ENCODE assay signal across 21 cellular contexts in the genomic region with DNA sequence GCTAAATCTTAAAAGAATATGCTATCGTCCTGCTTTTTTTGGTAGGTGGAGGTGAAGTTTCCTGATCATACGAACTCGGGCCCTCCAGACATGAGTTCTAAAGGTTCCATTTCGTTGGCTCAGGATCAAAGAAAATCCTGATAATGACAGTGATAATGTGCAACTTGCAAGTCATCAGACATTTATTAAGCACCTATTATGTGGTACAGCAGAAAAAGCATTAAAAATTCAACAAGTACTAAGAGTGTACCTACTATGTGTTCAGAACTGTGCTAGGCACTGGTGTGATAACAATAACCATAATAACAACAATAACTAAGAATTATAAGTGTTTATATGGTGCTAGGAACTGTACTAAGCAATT. TPM values are rescaled to one million over a fixed set of nuclear protein-coding genes. Genes with fewer than 3 reads are reported as not detected.
A peak's percentile ranks its signal among the peaks of the same experiment; 100 is the strongest.
DNase-seq lines count a peak whose midpoint lies in the region; ATAC-seq, FAIRE-seq and TF ChIP-seq lines count a peak whose summit lies in the region.
"Had no signal": no experiment of that assay in that cellular context is flagged by ENCODE, and none has a peak within 500 bp of the region (broad histone marks: within the 10 kb centered on the region; RNA-seq: fewer than 3 reads in every experiment).

No MANE protein-coding gene starts in this region.

- H3K4me1 ChIP-seq in A549 = peaks cover 45% of the 10 kb centered on the region
- H3K4me1 ChIP-seq in fibroblast of lung (ENCODE audit: control insufficient read depth, extremely low read depth, insufficient read depth, low read length) = peaks cover 7% of the 10 kb centered on the region
- H3K4me1 ChIP-seq: prostate gland had no signal

- H3K4me3 ChIP-seq in A549 (no peak overlapping the region), fibroblast of lung (replicated peaks in 1 of 4; ENCODE audit: control extremely low read depth in 1 of 4, insufficient read depth in 1 of 4, low read depth in 3 of 4, low read length in 4 of 4) (no peak overlapping the region)
- H3K4me3 ChIP-seq: heart left ventricle, left ventricle myocardium inferior, prostate gland, sigmoid colon, transverse colon had no signal

- H4K20me1 ChIP-seq in fibroblast of lung (ENCODE audit: control insufficient read depth, extremely low read depth, insufficient read depth, low read length) = no peaks in the 10 kb centered on the region

- peaks cover 18% of the 10 kb centered on the region for H3K79me2 ChIP-seq in fibroblast of lung (ENCODE audit: control insufficient read depth, insufficient read depth, low read length)

- no peak overlapping the region for H3K9ac ChIP-seq in fibroblast of lung (ENCODE audit: insufficient read depth, low read length)

- FAIRE-seq in A549 (lab: Jason Lieb, UNC) = no peak

- H3K4me2 ChIP-seq in A549 = peak overlapping the region; percentile 3; the same call in 1 of the 3 replicates
- peak overlapping the region; percentile 23 for H3K4me2 ChIP-seq in fibroblast of lung (ENCODE audit: extremely low read depth, insufficient read depth, low read length)

- peak overlapping the region in 1 of 2 experiments; percentile 84; a peak in 3 of 6 replicates for H3K27ac ChIP-seq in A549
- no peak overlapping the region for H3K27ac ChIP-seq in fibroblast of lung (ENCODE audit: insufficient read depth, low read length)
- H3K27ac ChIP-seq: heart left ventricle, left ventricle myocardium inferior, prostate gland, sigmoid colon, transverse colon had no signal

- POLR2A ChIA-PET in A549 (lab: Yijun Ruan, JAX) = interaction anchor here (1.0 to 2.1 kb wide), 3 partner anchors 13 to 62 kb away, joined by 3 to 9 read pairs (median 4); a partner anchor contains a TSS
- POLR2A ChIA-PET in T-cell (lab: Charles Lee) = no interaction called here

- TF ChIP-seq CTCF in A549 (IDR thresholded peaks at IDR 0.05) (no peak), CD14-positive monocyte (IDR thresholded peaks at IDR 0.05) (no peak), fibroblast of lung (conservative IDR thresholded peaks at IDR 0.05 in 1 of 2, IDR thresholded peaks at IDR 0.05 in 1 of 2; ENCODE audit: low read depth in 1 of 2, low read length in 2 of 2) (no peak)

- H3K27ac Mint-ChIP-seq in CD14-positive monocyte (peak overlapping the region in 5 of 7 donors; percentile 0 to 64 (median 53)), T-cell (peak overlapping the region; percentile 32 to 49)

- H3K36me3 Mint-ChIP-seq in CD14-positive monocyte (no peaks in the 10 kb centered on the region), T-cell (no peaks in the 10 kb centered on the region)

- no peaks in the 10 kb centered on the region for H3K27me3 ChIP-seq in fibroblast of lung (ENCODE audit: control insufficient read depth, insufficient read depth, low read length)
- H3K27me3 ChIP-seq: heart left ventricle, neutrophil, sigmoid colon, transverse colon had no signal

- H3K27me3 Mint-ChIP-seq in CD14-positive monocyte (ENCODE audit: low read depth in 3 of 3) (no peaks in the 10 kb centered on the region), T-cell (peaks cover 3 to 4% of the 10 kb centered on the region in 2 donors)

- intact Hi-C loops in CD14-positive monocyte (cut with micrococcal nuclease) = loop anchor here in 1 of 2 donors (2.0 to 10.0 kb wide), 3 partner anchors 44 to 58 kb away; a partner anchor contains a TSS

- DNase-seq in A549 (ENCODE audit: low read depth in 1 of 2, low spot score in 1 of 2) = no peak
- no peak for DNase-seq in CD14-positive monocyte (ENCODE audit: low spot score)
- no peak for DNase-seq in T-cell
- DNase-seq in fibroblast of lung (ENCODE audit: low read depth in 2 of 2) = no peak
- DNase-seq in NCI-H526 (lab: John Stamatoyannopoulos, UW) = no peak
- DNase-seq in T-helper 9 cell = no peak
- DNase-seq in activated CD8-positive, alpha-beta memory T cell treated with anti-CD3 and anti-CD28 coated beads, Interleukin-2, amount 50 U/mL, for 48 hours = no peak
- DNase-seq: activated CD4-positive, CD25-positive, alpha-beta regulatory T cell treated with anti-CD3 and anti-CD28 coated beads, Interleukin-2, amount 50 U/mL, for 72 hours; activated CD8-positive, alpha-beta memory T cell treated with anti-CD3 and anti-CD28 coated beads for 24 hours; activated gamma-delta T cell; cortex of kidney; GOT3; left ventricle myocardium inferior; NCI-H187 treated with DMSO at 0.1 percent for 48 hours had no signal

- no peak for TF ChIP-seq EP300 in A549 (IDR thresholded peaks at IDR 0.05)

- H3K9me3 ChIP-seq in A549 (no peaks in the 10 kb centered on the region), fibroblast of lung (ENCODE audit: control insufficient read depth, insufficient read depth, low read depth, low read length) (no peaks in the 10 kb centered on the region)
- H3K9me3 ChIP-seq: heart left ventricle, left ventricle myocardium inferior, neutrophil, prostate gland, sigmoid colon, transverse colon had no signal

- peaks cover 0 to 2% (median 0%) of the 10 kb centered on the region in 7 donors for H3K9me3 Mint-ChIP-seq in CD14-positive monocyte
- H3K9me3 Mint-ChIP-seq in T-cell = no peaks in the 10 kb centered on the region
- H3K9me3 Mint-ChIP-seq: effector memory CD8-positive, alpha-beta T cell had no signal

- peak overlapping the region; percentile 24 for H2AFZ ChIP-seq in fibroblast of lung (ENCODE audit: low read length)

- CTCF ChIA-PET in A549 (lab: Yijun Ruan, JAX) = interaction anchor here (0.7 to 48.3 kb wide), 11 partner anchors 10 to 203 kb away, joined by 3 to 774 read pairs (median 4); no protein-coding TSS in a partner anchor
- CTCF ChIA-PET in T-cell (lab: Charles Lee) = interaction anchor here (0.8 to 2.8 kb wide), 15 partner anchors 12 to 84 kb away, joined by 3 to 28 read pairs (median 3); no protein-coding TSS in a partner anchor

- no peaks in the 10 kb centered on the region for H3K36me3 ChIP-seq in fibroblast of lung (ENCODE audit: control insufficient read depth, insufficient read depth, low read length)
- H3K36me3 ChIP-seq: heart left ventricle, left ventricle myocardium inferior, neutrophil, prostate gland, sigmoid colon, transverse colon had no signal

- WGBS in A549 (ENCODE audit: missing lambda C conversion rate) = 71% methylated on average over 4 of the region's 4 CpGs

- ATAC-seq in A549 (no peak), T-cell (replicated peaks in 1 of 4) (no peak), GM21423 (IDR thresholded peaks at IDR 0.05; ENCODE audit: unreplicated experiment) (no peak)

- H3K4me3 Mint-ChIP-seq in CD14-positive monocyte (no peak overlapping the region), T-cell (no peak overlapping the region)
- H3K4me3 Mint-ChIP-seq: effector memory CD8-positive, alpha-beta T cell had no signal

- TF ChIP-seq POLR2A in A549 (IDR thresholded peaks at IDR 0.05; ENCODE audit: low read length) = no peak

- no peak for TF ChIP-seq RAD21 in A549 (conservative IDR thresholded peaks at IDR 0.05 in 1 of 2, IDR thresholded peaks at IDR 0.05 in 1 of 2)

- H3K4me1 Mint-ChIP-seq in CD14-positive monocyte = peaks cover 48% of the 10 kb centered on the region
- peaks cover 16 to 25% (median 18%) of the 10 kb centered on the region in 3 donors for H3K4me1 Mint-ChIP-seq in T-cell

TF ChIP-seq in A549, 52 proteins besides CTCF, POLR2A, EP300 and RAD21 (continues in another document):
- TF ChIP-seq, protein P1, sequence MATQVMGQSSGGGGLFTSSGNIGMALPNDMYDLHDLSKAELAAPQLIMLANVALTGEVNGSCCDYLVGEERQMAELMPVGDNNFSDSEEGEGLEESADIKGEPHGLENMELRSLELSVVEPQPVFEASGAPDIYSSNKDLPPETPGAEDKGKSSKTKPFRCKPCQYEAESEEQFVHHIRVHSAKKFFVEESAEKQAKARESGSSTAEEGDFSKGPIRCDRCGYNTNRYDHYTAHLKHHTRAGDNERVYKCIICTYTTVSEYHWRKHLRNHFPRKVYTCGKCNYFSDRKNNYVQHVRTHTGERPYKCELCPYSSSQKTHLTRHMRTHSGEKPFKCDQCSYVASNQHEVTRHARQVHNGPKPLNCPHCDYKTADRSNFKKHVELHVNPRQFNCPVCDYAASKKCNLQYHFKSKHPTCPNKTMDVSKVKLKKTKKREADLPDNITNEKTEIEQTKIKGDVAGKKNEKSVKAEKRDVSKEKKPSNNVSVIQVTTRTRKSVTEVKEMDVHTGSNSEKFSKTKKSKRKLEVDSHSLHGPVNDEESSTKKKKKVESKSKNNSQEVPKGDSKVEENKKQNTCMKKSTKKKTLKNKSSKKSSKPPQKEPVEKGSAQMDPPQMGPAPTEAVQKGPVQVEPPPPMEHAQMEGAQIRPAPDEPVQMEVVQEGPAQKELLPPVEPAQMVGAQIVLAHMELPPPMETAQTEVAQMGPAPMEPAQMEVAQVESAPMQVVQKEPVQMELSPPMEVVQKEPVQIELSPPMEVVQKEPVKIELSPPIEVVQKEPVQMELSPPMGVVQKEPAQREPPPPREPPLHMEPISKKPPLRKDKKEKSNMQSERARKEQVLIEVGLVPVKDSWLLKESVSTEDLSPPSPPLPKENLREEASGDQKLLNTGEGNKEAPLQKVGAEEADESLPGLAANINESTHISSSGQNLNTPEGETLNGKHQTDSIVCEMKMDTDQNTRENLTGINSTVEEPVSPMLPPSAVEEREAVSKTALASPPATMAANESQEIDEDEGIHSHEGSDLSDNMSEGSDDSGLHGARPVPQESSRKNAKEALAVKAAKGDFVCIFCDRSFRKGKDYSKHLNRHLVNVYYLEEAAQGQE (IDR thresholded peaks at IDR 0.05) = no peak
- no peak for TF ChIP-seq ESRRA (IDR thresholded peaks at IDR 0.05; ENCODE audit: borderline replicate concordance, low read length)

RNA-seq across cellular contexts. Expression of a gene that starts 3.9 kb away (rescaled TPM):
- 21.2 and 26.8 TPM in 2 replicates for polyA plus RNA-seq in A549 (2011; rRNA removed)
- polyA plus RNA-seq in A549 (2012; cell fraction: cytosol; rRNA removed) = 26.3 and 34.1 TPM in 2 replicates
- polyA plus RNA-seq in A549 (2012; cell fraction: nucleus; rRNA removed) = 60.6 and 73.2 TPM in 2 replicates
- polyA plus RNA-seq in A549 (2017; fragmentation: RNase III; extraction: RNeasy Plus Mini Kit Qiagen cat#74134 plus additional on column Dnase treatment) = 40.2 to 43.4 TPM (median 40.5 TPM) in 3 replicates
- 20.8 and 29.5 TPM in 2 replicates for polyA minus RNA-seq in A549 (2011; rRNA and poly(A)+ RNA removed)
- 10 to 100 TPM; 13.7 to 29.0 TPM for polyA plus RNA-seq in CD14-positive monocyte
- 10 to 100 TPM; 26.6 to 85.5 (median 32.2) TPM for total RNA-seq in T-cell
- total RNA-seq in fibroblast of lung = 31.1 and 42.8 TPM in 2 replicates
- polyA plus RNA-seq in fibroblast of lung = 19.1 and 24.2 TPM in 2 replicates
- polyA plus RNA-seq in fibroblast of lung (2012) = 26.0 and 33.9 TPM in 2 replicates
- polyA minus RNA-seq in fibroblast of lung (ENCODE audit: low replicate concordance) = 8.7 and 13.4 TPM in 2 replicates

RNA-seq across cellular contexts. Expression of a gene that starts 50.8 kb away (rescaled TPM):
- polyA plus RNA-seq in A549 (2011; rRNA removed) (17.2 and 20.8 TPM in 2 replicates), A549 (2017; fragmentation: RNase III; extraction: RNeasy Plus Mini Kit Qiagen cat#74134 plus additional on column Dnase treatment) (8.3 to 10.7 TPM (median 9.1 TPM) in 3 replicates), CD14-positive monocyte (10 to 100 TPM; 40.9 to 46.9 TPM), fibroblast of lung (35.3 and 41.6 TPM in 2 replicates)
- polyA plus RNA-seq in A549 (2012; cell fraction: cytosol; rRNA removed) = 2.8 and 3.7 TPM in 2 replicates
- polyA plus RNA-seq in A549 (2012; cell fraction: nucleus; rRNA removed) = 2.5 and 2.8 TPM in 2 replicates
- 17.2 and 21.9 TPM in 2 replicates for polyA minus RNA-seq in A549 (2011; rRNA and poly(A)+ RNA removed)
- total RNA-seq in T-cell (10 to 100 TPM; 18.3 to 30.7 (median 22.7) TPM), fibroblast of lung (14.9 and 42.1 TPM in 2 replicates)
- polyA plus RNA-seq in fibroblast of lung (2012) = 23.4 and 27.6 TPM in 2 replicates
- 15.7 and 24.7 TPM in 2 replicates for polyA minus RNA-seq in fibroblast of lung (ENCODE audit: low replicate concordance)
